ENCODE assay signal across 8 cellular contexts in genomic region chr19:50478901-50479715, GRCh38. TPM values are rescaled to one million over a fixed set of nuclear protein-coding genes. Genes with fewer than 3 reads are reported as not detected.
DNase-seq lines count a peak whose midpoint lies in the region; ATAC-seq and TF ChIP-seq lines count a peak whose summit lies in the region.

No MANE protein-coding gene starts in this region.

- DNase-seq in AG08396 (ENCODE audit: low spot score) (peak; percentile 73), GM10248 (ENCODE audit: extremely low spot score) (no peak), SHP77 (lab: John Stamatoyannopoulos, UW) (peak; percentile 26 to 30), hepatocyte (ENCODE audit: low spot score) (no peak), DMS153 (lab: John Stamatoyannopoulos, UW) (no peak), GOT3 (lab: John Stamatoyannopoulos, UW) (no peak)

- no peaks in the 10 kb centered on the region for H3K36me3 ChIP-seq in hepatocyte (replicated peaks; ENCODE audit: insufficient read depth, low read depth)

- 88% methylated on average over 17 of the region's 19 CpGs for WGBS in hepatocyte (ENCODE audit: low lambda C conversion rate, missing lambda C conversion rate)

- H3K9me2 ChIP-seq in hepatocyte (replicated peaks; ENCODE audit: insufficient read depth): no peaks in the 10 kb centered on the region

- CTCF ChIA-PET in GM10248 (lab: Yijun Ruan, JAX): interaction anchor here (1.4 to 2.3 kb wide), 4 partner anchors 9 to 121 kb away, joined by 4 to 8 read pairs (median 6); no protein-coding TSS in a partner anchor

- TF ChIP-seq CTCF in GM10248 (IDR thresholded peaks at IDR 0.05; ENCODE audit: control extremely low read depth, extremely low read depth, low read depth, missing control alignments) (peak; percentile 20), hepatocyte (IDR thresholded peaks at IDR 0.05; ENCODE audit: poor library complexity) (peak; percentile 33)

- H3K4me2 ChIP-seq in hepatocyte: no peak overlapping the region

- H3K27me3 ChIP-seq in hepatocyte: no peaks in the 10 kb centered on the region

- ATAC-seq in GM19452 (IDR thresholded peaks at IDR 0.05; ENCODE audit: unreplicated experiment): no peak
- ATAC-seq in HG02938 (IDR thresholded peaks at IDR 0.05; ENCODE audit: unreplicated experiment): no peak

- peaks cover 22% of the 10 kb centered on the region for H3K79me2 ChIP-seq in hepatocyte

- peaks cover 6% of the 10 kb centered on the region for H3K4me1 ChIP-seq in hepatocyte (ENCODE audit: insufficient read depth)

- no peak overlapping the region for H2AFZ ChIP-seq in hepatocyte

- POLR2A ChIA-PET in GM10248 (lab: Yijun Ruan, JAX): interaction anchor here (0.6 to 1.1 kb wide), 2 partner anchors 9 to 16 kb away, joined by 3 read pairs; no protein-coding TSS in a partner anchor

- H4K20me1 ChIP-seq in hepatocyte (ENCODE audit: insufficient read depth, poor library complexity, severe bottlenecking): peaks cover 36% of the 10 kb centered on the region

- no peak overlapping the region for H3K27ac ChIP-seq in hepatocyte

- H3K4me3 ChIP-seq in hepatocyte: no peak overlapping the region

- no peaks in the 10 kb centered on the region for H3K9me3 ChIP-seq in hepatocyte (ENCODE audit: low read depth)

RNA-seq across cellular contexts. Expression of gene GARIN5A, which starts 2.5 kb away (rescaled TPM):
- 2.7 and 5.0 TPM in 2 replicates for total RNA-seq in hepatocyte
- polyA plus RNA-seq in hepatocyte: 10.4 and 11.5 TPM in 2 replicates

RNA-seq across cellular contexts. Expression of gene EMC10, which starts 2.8 kb away (rescaled TPM):
- 147 and 160 TPM in 2 replicates for total RNA-seq in hepatocyte
- 31.3 and 35.6 TPM in 2 replicates for polyA plus RNA-seq in hepatocyte

RNA-seq across cellular contexts. Expression of gene JOSD2, which starts 31.9 kb away (rescaled TPM):
- 19.0 and 28.1 TPM in 2 replicates for total RNA-seq in hepatocyte
- polyA plus RNA-seq in hepatocyte: 81.8 and 82.9 TPM in 2 replicates

RNA-seq across cellular contexts. Expression of gene ASPDH, which starts 34.6 kb away (rescaled TPM):
- total RNA-seq in hepatocyte: 9.0 and 9.2 TPM in 2 replicates
- polyA plus RNA-seq in hepatocyte: 5.2 and 7.4 TPM in 2 replicates

RNA-seq across cellular contexts. Expression of gene MYBPC2, which starts 46.4 kb away (rescaled TPM):
- 0.07 and 0.16 TPM in 2 replicates for total RNA-seq in hepatocyte
- polyA plus RNA-seq in hepatocyte: 0.04 TPM in 1 of 2 replicates, not detected in the other

Comparison
In these comparisons a context has a peak if more than half of its experiments do, and no peak if none do; other contexts are left out.
1. DNase-seq: peak in AG08396 (single experiment) and SHP77 (2 of 2); none in GM10248 (single experiment), hepatocyte (single experiment), DMS153 (single experiment) and GOT3 (single experiment).